In genomic region chr7:132145466-132145865, GRCh38 we compare ENCODE assay signal across 10 cellular contexts.
DNase-seq lines count a peak whose midpoint lies in the region; ATAC-seq and TF ChIP-seq lines count a peak whose summit lies in the region.
"Had no signal": no experiment of that assay in that cellular context is flagged by ENCODE, and none has a peak within 500 bp of the region (broad histone marks: within the 10 kb centered on the region; RNA-seq: fewer than 3 reads in every experiment).

No MANE protein-coding gene starts in this region.

- no peaks in the 10 kb centered on the region for H3K27me3 ChIP-seq in esophagus muscularis mucosa

- DNase-seq in EL (peak; percentile 64), SK-MEL-5 (ENCODE audit: low read depth, low spot score) (peak; percentile 42), fibroblast of the aortic adventitia (ENCODE audit: low read depth) (peak; percentile 93), non-pigmented ciliary epithelial cell (ENCODE audit: low read depth) (peak; percentile 71), iPS-NIHi11 (ENCODE audit: low spot score) (no peak), esophagus muscularis mucosa (ENCODE audit: extremely low spot score) (no peak)
- DNase-seq: T-helper 17 cell had no signal

- ATAC-seq in GM19351 (IDR thresholded peaks at IDR 0.05; ENCODE audit: unreplicated experiment): no peak
- no peak for ATAC-seq in GM21367 (IDR thresholded peaks at IDR 0.05; ENCODE audit: unreplicated experiment)
- ATAC-seq: GM23338, T-helper 17 cell had no signal

- 44% methylated on average over 7 of the region's 8 CpGs for WGBS in esophagus muscularis mucosa

- intact Hi-C loops in esophagus muscularis mucosa (cut with DNase I): no loop called here

- TF ChIP-seq CTCF in fibroblast of the aortic adventitia (IDR thresholded peaks at IDR 0.05; ENCODE audit: insufficient read depth, low read length) (no peak), esophagus muscularis mucosa (IDR thresholded peaks at IDR 0.05) (peak in 1 of 3 experiments; percentile 25)

- peaks cover 0 to 5% (median 0%) of the 10 kb centered on the region in 4 donors for H3K36me3 ChIP-seq in esophagus muscularis mucosa

- H3K27ac ChIP-seq in esophagus muscularis mucosa (replicated peaks in 1 of 4): peak overlapping the region in 2 of 4 donors; percentile 35 to 47

- no peak for TF ChIP-seq EP300 in esophagus muscularis mucosa (IDR thresholded peaks at IDR 0.05)

- H3K4me3 ChIP-seq in fibroblast of the aortic adventitia (ENCODE audit: low read depth, low read length) (no peak overlapping the region), esophagus muscularis mucosa (no peak overlapping the region)
- H3K4me3 ChIP-seq: GM23338 had no signal

- peaks cover 3 to 44% (median 20%) of the 10 kb centered on the region in 4 donors for H3K4me1 ChIP-seq in esophagus muscularis mucosa

- in situ Hi-C loops in SK-MEL-5 (cut with HindIII; ENCODE audit: low pct_unique_long_range_greater_than_20kb, low sequenced_read_pairs): no loop called here

- H3K9me3 ChIP-seq in esophagus muscularis mucosa: no peaks in the 10 kb centered on the region

- no peak for TF ChIP-seq POLR2A in esophagus muscularis mucosa (IDR thresholded peaks at IDR 0.05; ENCODE audit: low read depth)

Comparison
In these comparisons a context has a peak if more than half of its experiments do, and no peak if none do; other contexts are left out.
1. DNase-seq: peak in EL (single experiment), SK-MEL-5 (single experiment), fibroblast of the aortic adventitia (single experiment) and non-pigmented ciliary epithelial cell (single experiment); none in iPS-NIHi11 (single experiment) and esophagus muscularis mucosa (single experiment).